In the genomic region with DNA sequence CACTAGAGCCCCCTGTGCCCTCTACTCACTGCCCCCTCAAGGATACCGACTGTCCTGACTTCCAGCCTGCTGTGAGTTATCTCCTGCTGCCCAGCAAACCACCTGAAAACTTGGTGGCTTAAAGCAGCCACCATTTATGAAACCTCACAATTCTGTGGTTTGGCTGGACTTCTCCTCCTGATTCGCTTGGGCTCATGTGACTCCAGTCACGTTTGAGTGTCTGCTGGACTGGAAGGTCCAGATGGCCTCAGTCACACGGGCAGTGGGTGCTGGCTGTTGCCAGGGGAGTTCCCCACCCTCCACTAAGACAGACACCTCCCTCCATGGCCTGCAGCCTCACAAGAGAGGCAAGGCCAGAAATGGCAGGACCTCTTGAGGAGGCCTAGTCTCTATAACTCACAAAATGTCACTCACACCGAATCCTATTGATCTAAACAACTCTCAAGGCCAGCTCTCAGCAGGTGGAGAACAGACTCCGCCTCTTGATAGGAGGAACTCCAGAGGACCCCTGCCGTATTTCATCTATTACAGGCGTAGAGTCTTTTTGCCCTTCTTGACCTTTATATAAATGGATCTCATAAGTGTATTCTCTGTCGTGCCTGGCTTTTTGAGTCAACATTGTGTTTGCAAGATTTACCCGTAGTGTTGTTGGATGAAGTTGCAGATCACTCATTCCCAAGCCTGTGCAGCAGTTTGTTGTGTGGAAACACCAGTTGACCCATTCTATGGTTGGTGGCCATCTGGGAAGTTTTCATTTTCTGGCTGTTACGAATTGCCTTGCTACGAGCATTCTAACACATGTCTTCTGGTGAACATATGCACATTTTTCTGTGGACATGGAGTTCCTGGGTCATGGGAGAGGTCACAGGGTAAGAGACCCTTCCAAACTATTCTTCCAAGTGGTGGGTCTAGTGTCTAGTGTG, we compare ENCODE assay signal across 9 cellular contexts. TPM values are rescaled to one million over a fixed set of nuclear protein-coding genes. Genes with fewer than 3 reads are reported as not detected.
DNase-seq lines count a peak whose midpoint lies in the region; ATAC-seq and TF ChIP-seq lines count a peak whose summit lies in the region.
"Had no signal": no experiment of that assay in that cellular context is flagged by ENCODE, and none has a peak within 500 bp of the region (broad histone marks: within the 10 kb centered on the region; RNA-seq: fewer than 3 reads in every experiment).

No MANE protein-coding gene starts in this region.

- no peak for TF ChIP-seq EP300 in gastroesophageal sphincter (IDR thresholded peaks at IDR 0.05)

- no peaks in the 10 kb centered on the region for H3K27me3 ChIP-seq in gastroesophageal sphincter

- H3K9me3 Mint-ChIP-seq in type B pancreatic cell = no peaks in the 10 kb centered on the region

- H3K27me3 Mint-ChIP-seq in type B pancreatic cell = no peaks in the 10 kb centered on the region

- H3K4me3 ChIP-seq in gastroesophageal sphincter = no peak overlapping the region

- no peak for TF ChIP-seq POLR2A in gastroesophageal sphincter (IDR thresholded peaks at IDR 0.05)

- WGBS in gastroesophageal sphincter (ENCODE audit: low coverage in 1 of 2), 2 donors = 56 to 71% methylated on average over 6 to 9 of the region's 12 CpGs

- H3K36me3 ChIP-seq in gastroesophageal sphincter = peaks cover 0 to 37% of the 10 kb centered on the region in 2 donors

- DNase-seq in AG20443 (ENCODE audit: low spot score) (peak; percentile 73), type B pancreatic cell (ENCODE audit: extremely low spot score, unreplicated experiment) (no peak), GDM1 (lab: John Stamatoyannopoulos, UW) (no peak), C1 segment of cervical spinal cord (lab: John Stamatoyannopoulos, UW) (no peak), DMS53 (lab: John Stamatoyannopoulos, UW) (no peak)
- DNase-seq: left cardiac atrium had no signal

- peaks cover 14% of the 10 kb centered on the region for H3K36me3 Mint-ChIP-seq in type B pancreatic cell

- ATAC-seq in GM19455 (IDR thresholded peaks at IDR 0.05; ENCODE audit: unreplicated experiment) (peak; percentile 68), HG03439 (IDR thresholded peaks at IDR 0.05; ENCODE audit: unreplicated experiment) (peak; percentile 93), gastroesophageal sphincter (no peak)

- no peak for TF ChIP-seq CTCF in gastroesophageal sphincter (IDR thresholded peaks at IDR 0.05)
- no peak for TF ChIP-seq CTCF in type B pancreatic cell (conservative IDR thresholded peaks at IDR 0.05)

- H3K4me3 Mint-ChIP-seq in type B pancreatic cell = peak overlapping the region; percentile 69

- peak overlapping the region; percentile 87 for H3K27ac Mint-ChIP-seq in type B pancreatic cell

- peaks cover 63% of the 10 kb centered on the region for H3K4me1 Mint-ChIP-seq in type B pancreatic cell (ENCODE audit: unreplicated experiment)

- H3K27ac ChIP-seq in gastroesophageal sphincter = peak overlapping the region in 3 of 4 donors; percentile 41 to 84 (median 50)

- H3K4me1 ChIP-seq in gastroesophageal sphincter = peaks cover 12 to 89% (median 52%) of the 10 kb centered on the region in 3 donors

- no peaks in the 10 kb centered on the region for H3K9me3 ChIP-seq in gastroesophageal sphincter

RNA-seq across cellular contexts. Expression of a gene that starts 48.3 kb away (rescaled TPM):
- total RNA-seq in gastroesophageal sphincter (10 to 100 TPM; 36.3 to 79.2 (median 67.1) TPM), type B pancreatic cell (ENCODE audit: low replicate concordance) (62.2 and 102 TPM in 2 replicates)
